9 cellular contexts compared by ENCODE assay signal in genomic region chr6:57262901-57263694, GRCh38. TPM values are rescaled to one million over a fixed set of nuclear protein-coding genes. Genes with fewer than 3 reads are reported as not detected.
A peak's percentile ranks its signal among the peaks of the same experiment; 100 is the strongest.
DNase-seq lines count a peak whose midpoint lies in the region; ATAC-seq and TF ChIP-seq lines count a peak whose summit lies in the region.
"Had no signal": no experiment of that assay in that cellular context is flagged by ENCODE, and none has a peak within 500 bp of the region (broad histone marks: within the 10 kb centered on the region; RNA-seq: fewer than 3 reads in every experiment).

No MANE protein-coding gene starts in this region.

- H3K27me3 ChIP-seq in prostate gland (replicated peaks; ENCODE audit: insufficient read depth), result no peaks in the 10 kb centered on the region

- TF ChIP-seq CTCF in fibroblast of pulmonary artery (IDR thresholded peaks at IDR 0.05; ENCODE audit: low read length, missing control alignments) (no peak), prostate gland (IDR thresholded peaks at IDR 0.05) (no peak)

- ATAC-seq in GM18505 (IDR thresholded peaks at IDR 0.05; ENCODE audit: unreplicated experiment), result no peak
- ATAC-seq in GM21576 (IDR thresholded peaks at IDR 0.05; ENCODE audit: unreplicated experiment), result no peak
- no peak for ATAC-seq in GM19035 (IDR thresholded peaks at IDR 0.05; ENCODE audit: unreplicated experiment)
- ATAC-seq: T-helper 17 cell had no signal

- H3K36me3 ChIP-seq in prostate gland, result no peaks in the 10 kb centered on the region

- DNase-seq in AG20443 (ENCODE audit: low spot score), result peak; percentile 58
- peak; percentile 78 for DNase-seq in SK-N-DZ (ENCODE audit: low spot score)
- peak; percentile 95 for DNase-seq in fibroblast of pulmonary artery (ENCODE audit: low read depth)
- DNase-seq in prostate gland (ENCODE audit: low spot score), result no peak
- no peak for DNase-seq in NCI-H748 (lab: John Stamatoyannopoulos, UW; ENCODE audit: unreplicated experiment)
- DNase-seq: T-helper 17 cell had no signal

- intact Hi-C loops in prostate gland (cut with DNase I), result loop anchor here (5.0 kb wide), 2 partner anchors 41 to 49 kb away; partner anchors contain the start of gene RAB23

- no peaks in the 10 kb centered on the region for H3K9me3 ChIP-seq in prostate gland

- H3K27ac ChIP-seq in prostate gland, result peak overlapping the region; percentile 34 to 48

- WGBS in prostate gland, result 53% methylated on average over 3 of the region's 3 CpGs

- no peaks in the 10 kb centered on the region for H3K4me1 ChIP-seq in prostate gland (replicated peaks)

- TF ChIP-seq POLR2A in prostate gland (IDR thresholded peaks at IDR 0.05) (no peak), GM18505 (IDR thresholded peaks at IDR 0.05; ENCODE audit: borderline replicate concordance, extremely low read depth, insufficient read depth, insufficient read length) (no peak)

- H3K4me3 ChIP-seq in fibroblast of pulmonary artery (replicated peaks; ENCODE audit: low read depth, low read length) (no peak overlapping the region), prostate gland (no peak overlapping the region)

RNA-seq across cellular contexts. Expression of gene RAB23, which starts 41.0 kb away (rescaled TPM):
- polyA plus RNA-seq in SK-N-DZ (2014; cell fraction: cytosol; rRNA removed), result 23.2 and 25.0 TPM in 2 replicates
- 14.4 TPM in 2 replicates for polyA plus RNA-seq in SK-N-DZ (2014; cell fraction: nucleus; rRNA removed)
- 10 to 100 TPM; 20.4 to 22.3 TPM for total RNA-seq in prostate gland

RNA-seq across cellular contexts. Expression of gene PRIM2, which starts 54.3 kb away (rescaled TPM):
- 63.3 and 64.3 TPM in 2 replicates for polyA plus RNA-seq in SK-N-DZ (2014; cell fraction: cytosol; rRNA removed)
- 22.2 and 27.9 TPM in 2 replicates for polyA plus RNA-seq in SK-N-DZ (2014; cell fraction: nucleus; rRNA removed)
- 10 to 100 TPM; 18.5 to 28.9 TPM for total RNA-seq in prostate gland

Comparison
In these comparisons a context has a peak if more than half of its experiments do, and no peak if none do; other contexts are left out.
1. DNase-seq: peak in AG20443 (single experiment), SK-N-DZ (single experiment) and fibroblast of pulmonary artery (single experiment); none in prostate gland (single experiment) and NCI-H748 (single experiment).